In the genomic region with DNA sequence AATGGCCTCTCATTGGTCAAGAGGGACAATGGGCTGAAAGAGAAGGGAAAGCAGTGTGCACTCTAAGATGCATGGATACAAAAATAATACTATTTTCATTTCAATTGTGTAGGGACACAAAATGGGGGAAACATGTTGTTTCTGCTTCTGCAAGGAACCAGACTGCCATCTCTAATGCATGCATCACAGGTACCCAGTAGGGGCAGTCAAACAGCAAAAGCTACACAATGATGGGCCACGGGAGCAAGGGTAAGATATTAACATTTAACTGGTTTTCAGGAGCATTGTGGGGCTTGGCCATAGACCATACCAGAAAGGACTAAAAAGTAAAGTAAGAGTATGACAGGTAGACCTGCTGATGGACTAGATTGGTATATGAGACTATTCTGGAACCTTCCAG, we compare ENCODE assay signal across 1 cellular context.
TF ChIP-seq lines count a peak whose summit lies in the region.

No MANE protein-coding gene starts in this region.

TF ChIP-seq in GM23338, 12 proteins besides CTCF, POLR2A, EP300 and RAD21 (continued from another document):
- TF ChIP-seq ZNF462 (CRISPR knock-in tag; IDR thresholded peaks at IDR 0.05) = no peak
